Comparison of ENCODE assay signal across 24 cellular contexts in the genomic region with DNA sequence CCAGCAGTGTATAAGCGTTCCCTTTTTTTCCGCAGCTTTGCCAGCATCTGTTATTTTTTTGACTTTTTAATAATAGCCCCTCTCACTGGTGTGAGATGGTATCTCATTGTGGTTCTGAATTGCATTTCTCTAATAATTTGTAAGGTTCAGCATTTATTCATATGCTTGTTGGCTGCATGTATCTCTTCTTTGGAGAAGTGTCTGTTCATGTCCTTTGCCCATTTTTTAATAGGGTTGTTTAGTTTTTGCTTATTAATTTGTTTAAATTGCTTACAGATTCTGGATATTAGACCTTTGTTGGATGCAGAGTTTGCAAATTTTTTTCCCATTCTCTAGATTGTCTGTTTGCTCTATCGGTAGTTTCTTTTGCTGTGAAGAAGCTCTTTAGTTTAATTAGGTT.
"Had no signal": no experiment of that assay in that cellular context is flagged by ENCODE, and none has a peak within 500 bp of the region (broad histone marks: within the 10 kb centered on the region; RNA-seq: fewer than 3 reads in every experiment).

No MANE protein-coding gene starts in this region.

- H3K27ac ChIP-seq: stomach, suprapubic skin, testis, thoracic aorta, thyroid gland, tibial artery, tibial nerve, transverse colon, upper lobe of left lung, upper lobe of right lung, uterus, vagina had no signal

- DNase-seq: stimulated activated CD4-positive, alpha-beta T cell treated with anti-CD3 and anti-CD28 coated beads, Interleukin-2, amount 100 ng/mL, for 48 hours; stimulated activated CD4-positive, alpha-beta T cell treated with anti-CD3 and anti-CD28 coated beads, Interleukin-4, amount 100 ng/mL, for 1 hour; stimulated activated CD4-positive, alpha-beta T cell treated with anti-CD3 and anti-CD28 coated beads, Interleukin-4, amount 100 ng/mL, for 24 hours; stimulated activated CD4-positive, alpha-beta T cell treated with anti-CD3 and anti-CD28 coated beads, Interleukin-4, amount 100 ng/mL, for 4 hours; stimulated activated CD8-positive, alpha-beta memory T cell treated with anti-CD3 and anti-CD28 coated beads, Interleukin-4, amount 100 ng/mL, for 48 hours; stimulated activated naive B cell treated with anti-CD40 and anti-IgM and Interleukin-4, amounts not matched to agents 10 μg/mL and 1 μg/mL and 100 μg/mL, for 72 hours; stimulated activated naive CD4-positive, alpha-beta T cell; stimulated activated naive CD8-positive, alpha-beta T cell treated with anti-CD3 and anti-CD28 coated beads, Interleukin-15, amount 100 ng/mL, for 72 hours; stimulated activated naive CD8-positive, alpha-beta T cell treated with anti-CD3 and anti-CD28 coated beads, Interleukin-15, Interleukin-2, amounts not matched to agents 100 U/mL and 50 U/mL, for 24 hours; stomach; substantia nigra; testis; thyroid gland; tibial artery; transverse colon; trophoblast cell; upper lobe of left lung; upper lobe of right lung; uterus had no signal

- H3K9me3 ChIP-seq: testis, thyroid gland had no signal

- H3K4me3 ChIP-seq: stomach, suprapubic skin, testis, thoracic aorta, thyroid gland, tibial artery, tibial nerve, transverse colon, upper lobe of left lung, upper lobe of right lung, uterus, vagina had no signal

- FAIRE-seq: urothelium cell line had no signal

- H3K36me3 ChIP-seq: thoracic aorta, thyroid gland, upper lobe of left lung, upper lobe of right lung, uterus had no signal

- H3K4me1 ChIP-seq: testis, uterus had no signal
